9 cellular contexts compared by ENCODE assay signal in the genomic region with DNA sequence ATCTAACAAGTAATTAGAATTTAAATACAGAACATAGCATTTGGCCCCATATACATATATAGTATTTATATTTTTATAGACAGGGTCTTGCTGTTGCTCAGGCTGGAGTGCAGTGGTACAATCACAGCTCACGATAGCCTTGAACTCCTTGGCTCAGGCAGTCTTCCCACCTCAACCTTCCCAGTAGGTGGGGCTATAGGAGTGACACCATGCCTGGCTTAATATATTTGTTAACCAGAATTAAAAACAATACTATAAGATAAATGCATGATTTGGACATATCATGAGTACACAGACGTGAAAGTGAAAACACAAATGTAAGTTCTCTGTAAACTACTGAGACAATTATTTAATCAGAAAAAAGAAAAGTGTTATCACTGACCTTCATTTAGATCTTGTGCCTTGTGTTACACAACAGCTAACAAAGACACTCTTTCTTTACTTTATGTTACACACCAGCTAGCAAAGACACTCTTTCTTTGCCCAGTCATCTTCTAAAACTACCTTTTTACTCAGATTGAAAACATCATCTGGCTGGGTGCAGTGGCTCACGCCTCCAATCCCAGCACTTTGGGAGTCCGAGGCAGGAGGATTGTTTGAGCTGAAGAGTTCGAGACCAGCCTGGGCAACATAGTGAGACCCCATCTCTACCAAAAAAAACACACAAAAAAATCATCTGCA. TPM values are rescaled to one million over a fixed set of nuclear protein-coding genes. Genes with fewer than 3 reads are reported as not detected.
DNase-seq lines count a peak whose midpoint lies in the region; TF ChIP-seq lines count a peak whose summit lies in the region.
"Had no signal": no experiment of that assay in that cellular context is flagged by ENCODE, and none has a peak within 500 bp of the region (broad histone marks: within the 10 kb centered on the region; RNA-seq: fewer than 3 reads in every experiment).

No MANE protein-coding gene starts in this region.

- H3K36me3 ChIP-seq in neural cell (ENCODE audit: insufficient read depth, low read length) = peaks cover 5% of the 10 kb centered on the region

- H3K79me2 ChIP-seq in neural cell (replicated peaks; ENCODE audit: insufficient read depth, low read length) = no peaks in the 10 kb centered on the region

- H3F3A ChIP-seq in neural cell (ENCODE audit: insufficient read depth, low read length, poor library complexity, severe bottlenecking) = no peaks in the 10 kb centered on the region

- no peaks in the 10 kb centered on the region for H4K20me1 ChIP-seq in neural cell (ENCODE audit: insufficient read depth)

- H2AFZ ChIP-seq in neural cell (ENCODE audit: low read depth, low read length) = no peak overlapping the region

- TF ChIP-seq CTCF in LNCaP clone FGC (IDR thresholded peaks at IDR 0.05; ENCODE audit: control insufficient read depth, extremely low read depth, insufficient read depth) (peak; percentile 31; the same call in 1 of the 2 replicates), cardiac fibroblast (IDR thresholded peaks at IDR 0.05; ENCODE audit: low read depth, low read length) (peak; percentile 56), neural cell (IDR thresholded peaks at IDR 0.05; ENCODE audit: poor library complexity, severe bottlenecking) (peak; percentile 49)

- no peak for TF ChIP-seq EP300 in neural cell (conservative IDR thresholded peaks at IDR 0.05; ENCODE audit: poor library complexity, severe bottlenecking)

- H3K9me2 ChIP-seq in neural cell (ENCODE audit: insufficient read depth, low read length) = no peaks in the 10 kb centered on the region

- H3K9me3 ChIP-seq in neural cell (ENCODE audit: low read length) = no peaks in the 10 kb centered on the region

- H3K9ac ChIP-seq in neural cell (ENCODE audit: low read length) = no peak overlapping the region

- DNase-seq in EH (ENCODE audit: low read depth) (peak; percentile 17), LNCaP clone FGC (ENCODE audit: low read depth) (no peak), cardiac fibroblast (ENCODE audit: low read depth in 2 of 2) (peak; percentile 25 to 55), activated gamma-delta T cell treated with Interleukin-2 at 50 U/mL for 16 hours (no peak), cerebellar nuclear complex (lab: John Stamatoyannopoulos, UW) (no peak), NCI-H524 (lab: John Stamatoyannopoulos, UW) (no peak), NOMO-1 treated with dmso at 0.1 percent for 144 hours (lab: John Stamatoyannopoulos, UW; ENCODE audit: unreplicated experiment) (no peak)
- DNase-seq: hypothalamus had no signal

- TF ChIP-seq RAD21 in neural cell (conservative IDR thresholded peaks at IDR 0.05) = peak; percentile 48

- H3K4me3 ChIP-seq in LNCaP clone FGC (ENCODE audit: low read depth, low read length) (no peak overlapping the region), cardiac fibroblast (replicated peaks in 1 of 2; ENCODE audit: low read depth in 2 of 2, low read length in 2 of 2) (no peak overlapping the region), neural cell (ENCODE audit: low read length) (no peak overlapping the region)

- no peak overlapping the region for H3K4me2 ChIP-seq in neural cell (ENCODE audit: low read length)

- H3K27ac ChIP-seq in neural cell (ENCODE audit: low read length) = no peak overlapping the region

- no peaks in the 10 kb centered on the region for H3K27me3 ChIP-seq in neural cell (ENCODE audit: insufficient read depth, low read depth, low read length)

TF ChIP-seq in neural cell, 6 proteins besides CTCF, POLR2A, EP300 and RAD21:
- no peak for TF ChIP-seq POLR2AphosphoS5 (IDR thresholded peaks at IDR 0.05)
- peak; percentile 26 for TF ChIP-seq SMC3 (conservative IDR thresholded peaks at IDR 0.05; ENCODE audit: poor library complexity)

RNA-seq across cellular contexts. Expression of gene CARS2, which starts 22.6 kb away (rescaled TPM):
- polyA plus RNA-seq in neural cell = 92.2 and 93.1 TPM in 2 replicates
- polyA minus RNA-seq in neural cell = 47.0 and 49.4 TPM in 2 replicates

RNA-seq across cellular contexts. Expression of gene ING1, which starts 30.2 kb away (rescaled TPM):
- 23.2 and 28.5 TPM in 2 replicates for polyA plus RNA-seq in neural cell
- 35.3 and 39.5 TPM in 2 replicates for polyA minus RNA-seq in neural cell

Comparison
In these comparisons a context has a peak if more than half of its experiments do, and no peak if none do; other contexts are left out.
1. DNase-seq: peak in EH (single experiment) and cardiac fibroblast (2 of 2); none in LNCaP clone FGC (single experiment), activated gamma-delta T cell treated with Interleukin-2 at 50 U/mL for 16 hours (single experiment), cerebellar nuclear complex (0 of 2), NCI-H524 (0 of 2) and NOMO-1 treated with dmso at 0.1 percent for 144 hours (single experiment).
2. Peak in every context shown above with its lines, with median percentiles within 50 percentile points of each other: CTCF ChIP-seq.